Comparison of ENCODE assay signal across 31 cellular contexts in the genomic region with DNA sequence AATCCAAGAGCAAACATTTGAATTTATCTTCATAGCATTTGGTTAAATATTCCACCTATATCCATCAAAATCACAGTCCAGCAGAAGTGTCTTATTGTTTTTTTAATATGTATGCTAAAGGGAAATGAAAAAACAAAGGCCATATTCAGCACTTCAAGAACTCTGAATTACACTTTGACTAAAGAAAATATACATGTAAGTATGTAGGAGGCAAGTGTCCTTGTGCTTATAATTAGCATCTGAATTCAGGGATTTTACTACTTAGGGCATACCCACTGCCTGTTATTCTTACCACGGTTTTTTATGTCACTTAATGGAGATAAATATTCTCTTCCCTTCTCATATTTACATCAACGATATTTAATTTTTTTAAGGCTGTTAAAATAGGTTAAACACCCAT.
"Had no signal": no experiment of that assay in that cellular context is flagged by ENCODE, and none has a peak within 500 bp of the region (broad histone marks: within the 10 kb centered on the region; RNA-seq: fewer than 3 reads in every experiment).

No MANE protein-coding gene starts in this region.

- H3K27ac ChIP-seq: brain microvascular endothelial cell, coronary artery, esophagus muscularis mucosa, foreskin keratinocyte, gastrocnemius medialis, heart right ventricle, hepatocyte had no signal

- H3K36me3 ChIP-seq: brain microvascular endothelial cell had no signal

- H3K4me1 ChIP-seq: foreskin keratinocyte, gastrocnemius medialis had no signal

- DNase-seq: activated CD4-positive, alpha-beta memory T cell treated with anti-CD3 and anti-CD28 coated beads, Interleukin-2, amount 10 ng/mL, durations not matched to agents 7 days and 5 days; activated CD4-positive, alpha-beta T cell treated with anti-CD3 and anti-CD28 coated beads for 1 hour; activated CD4-positive, alpha-beta T cell treated with anti-CD3 and anti-CD28 coated beads for 4 hours; activated CD4-positive, alpha-beta T cell treated with anti-CD3 and anti-CD28 coated beads, Interleukin-2, amount 10 ng/mL, durations not matched to agents 7 days and 5 days; activated CD4-positive, alpha-beta T cell treated with anti-CD3 and anti-CD28 coated beads, Interleukin-2, amount 50 U/mL, for 4 hours; activated CD8-positive, alpha-beta memory T cell treated with anti-CD3 and anti-CD28 coated beads, Interleukin-2, amount 50 U/mL, for 48 hours; activated gamma-delta T cell; activated naive CD4-positive, alpha-beta T cell; activated naive CD4-positive, alpha-beta T cell treated with anti-CD3 and anti-CD28 coated beads, Interleukin-2, amount 10 ng/mL, durations not matched to agents 7 days and 5 days; activated naive CD8-positive, alpha-beta T cell treated with anti-CD3 and anti-CD28 coated beads, Interleukin-2, amount 10 ng/mL, durations not matched to agents 7 days and 5 days; activated T-cell treated with anti-CD3 and anti-CD28 coated beads for 4 hours; activated T-cell treated with anti-CD3 and anti-CD28 coated beads, Interleukin-2, amount 50 U/mL, for 24 hours; activated T-cell treated with anti-CD3 and anti-CD28 coated beads, Interleukin-2, amount 50 U/mL, for 72 hours; amniotic stem cell; anterior cingulate cortex; brain microvascular endothelial cell; dorsolateral prefrontal cortex; effector memory CD4-positive, alpha-beta T cell; erythroblast; foreskin keratinocyte; gastrocnemius medialis; heart right ventricle; T-helper 2 cell had no signal

- H3K27me3 ChIP-seq: brain microvascular endothelial cell, dorsolateral prefrontal cortex, esophagus muscularis mucosa, foreskin keratinocyte, gastrocnemius medialis, heart right ventricle, hepatocyte had no signal

- H3K9me3 ChIP-seq: esophagus muscularis mucosa, gastrocnemius medialis, heart right ventricle had no signal

- FAIRE-seq: astrocyte, bronchial epithelial cell had no signal

- H3K27ac Mint-ChIP-seq: activated CD4-positive, alpha-beta memory T cell treated with anti-CD3 and anti-CD28 coated beads, Interleukin-2, amount 10 ng/mL, durations not matched to agents 7 days and 5 days; activated CD4-positive, alpha-beta T cell treated with anti-CD3 and anti-CD28 coated beads, Interleukin-2, amount 10 ng/mL, durations not matched to agents 7 days and 5 days; activated naive CD4-positive, alpha-beta T cell treated with anti-CD3 and anti-CD28 coated beads, Interleukin-2, amount 10 ng/mL, durations not matched to agents 7 days and 5 days; activated naive CD4-positive, alpha-beta T cell treated with anti-CD3 and anti-CD28 coated beads, Interleukin-2, amount 50 U/mL, for 72 hours; activated naive CD8-positive, alpha-beta T cell treated with anti-CD3 and anti-CD28 coated beads, Interleukin-2, amount 10 ng/mL, durations not matched to agents 7 days and 5 days; activated T-cell treated with anti-CD3 and anti-CD28 coated beads, Interleukin-2, amount 50 U/mL, for 24 hours; activated T-cell treated with anti-CD3 and anti-CD28 coated beads, Interleukin-2, amount 50 U/mL, for 72 hours; dendritic cell treated with granulocyte-macrophage colony-stimulating factor and Interleukin-4, amounts not matched to agents 40 ng/mL and 50 ng/mL, for 4 days had no signal

- H3K4me3 ChIP-seq: coronary artery, esophagus muscularis mucosa, gastrocnemius medialis, heart right ventricle, hepatocyte had no signal

- H3K27me3 Mint-ChIP-seq: activated CD4-positive, alpha-beta memory T cell treated with anti-CD3 and anti-CD28 coated beads, Interleukin-2, amount 10 ng/mL, durations not matched to agents 7 days and 5 days; activated CD4-positive, alpha-beta T cell treated with anti-CD3 and anti-CD28 coated beads, Interleukin-2, amount 10 ng/mL, durations not matched to agents 7 days and 5 days; activated naive CD4-positive, alpha-beta T cell treated with anti-CD3 and anti-CD28 coated beads, Interleukin-2, amount 10 ng/mL, durations not matched to agents 7 days and 5 days; activated naive CD8-positive, alpha-beta T cell treated with anti-CD3 and anti-CD28 coated beads, Interleukin-2, amount 10 ng/mL, durations not matched to agents 7 days and 5 days; activated T-cell treated with anti-CD3 and anti-CD28 coated beads, Interleukin-2, amount 50 U/mL, for 24 hours; central memory CD8-positive, alpha-beta T cell; dendritic cell treated with granulocyte-macrophage colony-stimulating factor and Interleukin-4, amounts not matched to agents 40 ng/mL and 50 ng/mL, for 4 days had no signal

- H3K4me3 Mint-ChIP-seq: activated CD4-positive, alpha-beta memory T cell treated with anti-CD3 and anti-CD28 coated beads, Interleukin-2, amount 10 ng/mL, durations not matched to agents 7 days and 5 days; activated CD4-positive, alpha-beta T cell treated with anti-CD3 and anti-CD28 coated beads, Interleukin-2, amount 10 ng/mL, durations not matched to agents 7 days and 5 days; activated naive CD4-positive, alpha-beta T cell treated with anti-CD3 and anti-CD28 coated beads, Interleukin-2, amount 10 ng/mL, durations not matched to agents 7 days and 5 days; activated naive CD8-positive, alpha-beta T cell treated with anti-CD3 and anti-CD28 coated beads, Interleukin-2, amount 10 ng/mL, durations not matched to agents 7 days and 5 days; activated T-cell treated with anti-CD3 and anti-CD28 coated beads, Interleukin-2, amount 50 U/mL, for 24 hours; activated T-cell treated with anti-CD3 and anti-CD28 coated beads, Interleukin-2, amount 50 U/mL, for 72 hours; central memory CD8-positive, alpha-beta T cell; dendritic cell treated with granulocyte-macrophage colony-stimulating factor and Interleukin-4, amounts not matched to agents 40 ng/mL and 50 ng/mL, for 4 days had no signal

- H2AFZ ChIP-seq: hepatocyte had no signal

- H3K9me3 Mint-ChIP-seq: activated CD4-positive, alpha-beta memory T cell treated with anti-CD3 and anti-CD28 coated beads, Interleukin-2, amount 10 ng/mL, durations not matched to agents 7 days and 5 days; activated CD4-positive, alpha-beta T cell treated with anti-CD3 and anti-CD28 coated beads, Interleukin-2, amount 10 ng/mL, durations not matched to agents 7 days and 5 days; activated naive CD4-positive, alpha-beta T cell treated with anti-CD3 and anti-CD28 coated beads, Interleukin-2, amount 10 ng/mL, durations not matched to agents 7 days and 5 days; activated naive CD4-positive, alpha-beta T cell treated with anti-CD3 and anti-CD28 coated beads, Interleukin-2, amount 50 U/mL, for 72 hours; activated naive CD8-positive, alpha-beta T cell treated with anti-CD3 and anti-CD28 coated beads, Interleukin-2, amount 10 ng/mL, durations not matched to agents 7 days and 5 days; activated T-cell treated with anti-CD3 and anti-CD28 coated beads, Interleukin-2, amount 50 U/mL, for 24 hours; activated T-cell treated with anti-CD3 and anti-CD28 coated beads, Interleukin-2, amount 50 U/mL, for 72 hours; central memory CD8-positive, alpha-beta T cell; dendritic cell treated with granulocyte-macrophage colony-stimulating factor and Interleukin-4, amounts not matched to agents 40 ng/mL and 50 ng/mL, for 4 days had no signal

- H3K4me2 ChIP-seq: hepatocyte had no signal

- ATAC-seq: activated naive CD4-positive, alpha-beta T cell treated with anti-CD3 and anti-CD28 coated beads, Interleukin-2, amount 50 U/mL, for 72 hours; activated T-cell treated with anti-CD3 and anti-CD28 coated beads, Interleukin-2, amount 50 U/mL, for 72 hours; foreskin keratinocyte; gastrocnemius medialis; heart right ventricle had no signal
